Comparison of ENCODE assay signal across 8 cellular contexts in the genomic region with DNA sequence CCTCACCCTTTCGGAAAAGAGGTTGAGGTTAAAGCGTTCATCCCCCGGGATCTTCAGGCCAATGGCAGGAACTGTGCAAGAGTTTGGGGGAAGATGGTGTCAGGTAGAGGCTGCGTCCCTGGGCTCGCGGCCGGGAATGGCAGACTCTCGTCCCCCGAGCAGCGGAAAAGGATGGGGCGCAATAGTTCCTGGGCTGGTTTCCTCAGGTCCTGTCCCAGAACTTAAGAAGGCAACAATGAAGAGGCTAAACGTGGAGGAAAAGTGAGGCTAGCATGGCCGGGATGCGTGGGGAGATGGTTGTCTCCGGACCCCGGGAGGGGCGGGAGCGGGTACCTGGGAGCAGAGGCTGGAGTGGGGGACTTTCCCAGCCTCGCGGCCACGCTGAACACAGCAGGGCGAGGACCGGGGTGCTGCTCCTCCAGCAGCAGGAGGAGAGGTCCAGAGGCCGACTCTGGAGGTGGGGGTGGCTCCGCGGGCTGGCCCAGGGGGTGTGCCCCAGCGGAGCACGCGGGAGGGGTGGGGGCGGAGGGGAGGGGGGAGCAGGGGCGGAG. TPM values are rescaled to one million over a fixed set of nuclear protein-coding genes. Genes with fewer than 3 reads are reported as not detected.
A peak's percentile ranks its signal among the peaks of the same experiment; 100 is the strongest.
DNase-seq lines count a peak whose midpoint lies in the region; ATAC-seq and TF ChIP-seq lines count a peak whose summit lies in the region.

No MANE protein-coding gene starts in this region.

- peak; percentile 27; the same call in 1 of the 2 replicates for TF ChIP-seq POLR2A in Raji (IDR thresholded peaks at IDR 0.05; ENCODE audit: insufficient read depth, low read depth, low read length)

- TF ChIP-seq CTCF in epithelial cell of proximal tubule (conservative IDR thresholded peaks at IDR 0.05; ENCODE audit: low read depth, low read length) = no peak
- no peak for TF ChIP-seq CTCF in natural killer cell (IDR thresholded peaks at IDR 0.05)

- DNase-seq in activated effector memory CD4-positive, alpha-beta T cell treated with anti-CD3 and anti-CD28 coated beads, Interleukin-2, amount 50 U/mL, for 16 hours = peak; percentile 77
- DNase-seq in activated effector memory CD4-positive, alpha-beta T cell treated with Interleukin-2 at 50 U/mL for 16 hours = no peak
- DNase-seq in epithelial cell of proximal tubule (ENCODE audit: low read depth) = no peak
- DNase-seq in natural killer cell = no peak
- DNase-seq in epidermal melanocyte (ENCODE audit: insufficient read length, low spot score) = no peak
- DNase-seq in stimulated activated CD4-positive, alpha-beta T cell treated with anti-CD3 and anti-CD28 coated beads, Interleukin-4, amount 100 ng/mL, for 24 hours = no peak

- peak overlapping the region; percentile 95 for H3K4me3 Mint-ChIP-seq in natural killer cell

- H3K36me3 Mint-ChIP-seq in natural killer cell = no peaks in the 10 kb centered on the region

- peak overlapping the region; percentile 81 for H3K4me3 ChIP-seq in epithelial cell of proximal tubule (ENCODE audit: low read depth, low read length)

- ATAC-seq in natural killer cell (peak; percentile 30 to 41 (median 33)), GM19324 (IDR thresholded peaks at IDR 0.05; ENCODE audit: low FRiP score, unreplicated experiment) (no peak)

- intact Hi-C loops in natural killer cell (cut with micrococcal nuclease) = no loop called here

- peak overlapping the region; percentile 69 to 93 for H3K27ac Mint-ChIP-seq in natural killer cell

- H3K4me1 Mint-ChIP-seq in natural killer cell = peaks cover 35 to 39% of the 10 kb centered on the region in 2 donors

- peaks cover 0 to 9% of the 10 kb centered on the region in 2 donors for H3K27me3 Mint-ChIP-seq in natural killer cell (ENCODE audit: low read depth in 2 of 2)

- H3K9me3 Mint-ChIP-seq in natural killer cell = no peaks in the 10 kb centered on the region

RNA-seq across cellular contexts. Expression of a gene that starts 0.9 kb away (rescaled TPM):
- total RNA-seq in epithelial cell of proximal tubule = 4.2 and 8.5 TPM in 2 replicates
- 10 to 100 TPM; 13.0 to 20.2 (median 19.5) TPM for total RNA-seq in natural killer cell

RNA-seq across cellular contexts. Expression of a gene that starts 28.1 kb away (rescaled TPM):
- total RNA-seq in epithelial cell of proximal tubule (0.51 and 5.2 TPM in 2 replicates), natural killer cell (under 1 TPM in 2 of 3 donors, not detected in 1; 0.49 to 0.95 TPM)
